Comparison of ENCODE assay signal across 9 cellular contexts in genomic region chr7:98251251-98251843, GRCh38. TPM values are rescaled to one million over a fixed set of nuclear protein-coding genes. Genes with fewer than 3 reads are reported as not detected.
A peak's percentile ranks its signal among the peaks of the same experiment; 100 is the strongest.
DNase-seq lines count a peak whose midpoint lies in the region; ATAC-seq, FAIRE-seq and TF ChIP-seq lines count a peak whose summit lies in the region.
"Had no signal": no experiment of that assay in that cellular context is flagged by ENCODE, and none has a peak within 500 bp of the region (broad histone marks: within the 10 kb centered on the region; RNA-seq: fewer than 3 reads in every experiment).

No MANE protein-coding gene starts in this region.

- BruUV-seq in GM12878 (replicated peaks; lab: Mats Ljungman, UMichigan): no TSS peak

- RAD21 ChIA-PET in GM12878 (lab: Charles Lee; ENCODE audit: unreplicated experiment): interaction anchor here (0.9 to 3.7 kb wide), 8 partner anchors 31 to 229 kb away, joined by 3 to 19 read pairs (median 8); partner anchors contain the start of gene BAIAP2L1

- peaks cover 49 to 81% (median 64%) of the 10 kb centered on the region in 10 experiments for H3K4me1 ChIP-seq in BLaER1 treated with 17β-estradiol and CSF1 and Interleukin-3, amounts not matched to agents 10 nM and 100 nM
- H3K4me1 ChIP-seq in SJSA1 (replicated peaks) (peaks cover 17% of the 10 kb centered on the region), GM12878 (ENCODE audit: control insufficient read depth, insufficient read depth, low read length) (peaks cover 10% of the 10 kb centered on the region)

- peaks cover 3 to 34% (median 20%) of the 10 kb centered on the region in 11 experiments; a peak in 19 of 22 replicates for H3K36me3 ChIP-seq in BLaER1 treated with 17β-estradiol and CSF1 and Interleukin-3, amounts not matched to agents 10 nM and 100 nM
- H3K36me3 ChIP-seq in SJSA1 (peaks cover 20% of the 10 kb centered on the region), GM12878 (ENCODE audit: control insufficient read depth in 2 of 2, insufficient read depth in 2 of 2, low read length in 1 of 2) (no peaks in the 10 kb centered on the region)

- WGBS in GM12878 (ENCODE audit: insufficient coverage, insufficient replicate concordance, low lambda C conversion rate, missing lambda C conversion rate): 3% methylated on average over 15 of the region's 15 CpGs

- peak overlapping the region; percentile 82 to 96 (median 91) for H3K4me3 ChIP-seq in BLaER1 treated with 17β-estradiol and CSF1 and Interleukin-3, amounts not matched to agents 10 nM and 100 nM
- H3K4me3 ChIP-seq in SJSA1: peak overlapping the region; percentile 84
- H3K4me3 ChIP-seq in GM12878: peak overlapping the region; percentile 83
- H3K4me3 ChIP-seq in iPS-18c (ENCODE audit: insufficient read depth, low read depth, low read length): peak overlapping the region; percentile 94

- H4K20me1 ChIP-seq in BLaER1 treated with 17β-estradiol and CSF1 and Interleukin-3, amounts not matched to agents 10 nM and 100 nM: peaks cover 0 to 24% (median 0%) of the 10 kb centered on the region in 11 experiments; a peak in 8 of 22 replicates
- no peaks in the 10 kb centered on the region for H4K20me1 ChIP-seq in GM12878 (ENCODE audit: control insufficient read depth, insufficient read depth)

- TF ChIP-seq RAD21 in GM12878 (IDR thresholded peaks at IDR 0.05; ENCODE audit: insufficient read depth, low read depth, low read length): no peak

- no peak for TF ChIP-seq EP300 in GM12878 (IDR thresholded peaks at IDR 0.05; ENCODE audit: borderline replicate concordance in 1 of 2, control insufficient read depth in 1 of 2, low read depth in 2 of 2, low read length in 2 of 2)

- FAIRE-seq in GM12878 (lab: Jason Lieb, UNC): no peak

- ATAC-seq in GM19351 (IDR thresholded peaks at IDR 0.05; ENCODE audit: unreplicated experiment) (peak; percentile 31), HG03439 (IDR thresholded peaks at IDR 0.05; ENCODE audit: unreplicated experiment) (peak; percentile 20), GM12878 (peak; percentile 52)

- H2AFZ ChIP-seq in GM12878 (ENCODE audit: control insufficient read depth, low read depth, low read length): peak overlapping the region; percentile 95

- DNase-seq in SJSA1 (ENCODE audit: low read depth in 1 of 2, low spot score in 2 of 2): no peak
- DNase-seq in GM12878 (ENCODE audit: low read depth, low spot score): no peak
- DNase-seq in stimulated activated CD4-positive, alpha-beta T cell treated with anti-CD3 and anti-CD28 coated beads, Interleukin-1b, Interleukin-23, amount 100 ng/mL, for 48 hours: peak; percentile 28
- DNase-seq in GF-D8 (lab: John Stamatoyannopoulos, UW): no peak

- H3K9ac ChIP-seq in BLaER1 treated with 17β-estradiol and CSF1 and Interleukin-3, amounts not matched to agents 10 nM and 100 nM: peak overlapping the region; percentile 68 to 85 (median 81)
- H3K9ac ChIP-seq in GM12878 (ENCODE audit: control insufficient read depth, insufficient read depth, low read length): peak overlapping the region; percentile 63

- CTCF ChIA-PET in GM12878 (lab: Yijun Ruan, JAX): interaction anchor here (0.9 to 2.1 kb wide), 9 partner anchors 48 to 227 kb away, joined by 3 to 11 read pairs (median 5); partner anchors contain the start of gene BAIAP2L1

- H3K27me3 ChIP-seq in BLaER1 treated with 17β-estradiol and CSF1 and Interleukin-3, amounts not matched to agents 10 nM and 100 nM: no peaks in the 10 kb centered on the region
- H3K27me3 ChIP-seq in SJSA1 (replicated peaks): no peaks in the 10 kb centered on the region
- no peaks in the 10 kb centered on the region for H3K27me3 ChIP-seq in GM12878 (replicated peaks in 1 of 2; ENCODE audit: control insufficient read depth in 2 of 2, insufficient read depth in 2 of 2, low read length in 1 of 2)

- peak overlapping the region; percentile 95 to 100 (median 99) for H3K4me2 ChIP-seq in BLaER1 treated with 17β-estradiol and CSF1 and Interleukin-3, amounts not matched to agents 10 nM and 100 nM
- H3K4me2 ChIP-seq in GM12878 (ENCODE audit: control insufficient read depth, insufficient read depth): peak overlapping the region; percentile 84

- H3K9me3 ChIP-seq in BLaER1 treated with 17β-estradiol and CSF1 and Interleukin-3, amounts not matched to agents 10 nM and 100 nM (replicated peaks in 1 of 11): no peaks in the 10 kb centered on the region
- H3K9me3 ChIP-seq in SJSA1 (replicated peaks): no peaks in the 10 kb centered on the region
- H3K9me3 ChIP-seq in GM12878 (replicated peaks; ENCODE audit: control insufficient read depth, insufficient read depth, low read length): no peaks in the 10 kb centered on the region
- H3K9me3 ChIP-seq in iPS-18c (ENCODE audit: control insufficient read depth, insufficient read depth, low read length): no peaks in the 10 kb centered on the region

- no peak for TF ChIP-seq POLR2A in GM12878 (IDR thresholded peaks at IDR 0.05; ENCODE audit: low read depth, low read length)

- peaks cover 10% of the 10 kb centered on the region for H3K79me2 ChIP-seq in GM12878 (ENCODE audit: control insufficient read depth, insufficient read depth, low read length)

- SMC1A ChIA-PET in GM12878 (lab: Charles Lee; ENCODE audit: uncharacterized antibody, unreplicated experiment): interaction anchor here (1.0 to 2.4 kb wide), 6 partner anchors 10 to 169 kb away, joined by 3 to 8 read pairs (median 3); partner anchors contain the start of gene BAIAP2L1

- POLR2A ChIA-PET in GM12878 (lab: Charles Lee): interaction anchor here (0.6 to 1.3 kb wide), 3 partner anchors 10 to 49 kb away, joined by 3 to 5 read pairs (median 4); no protein-coding TSS in a partner anchor

- TF ChIP-seq CTCF in GM12878 (IDR thresholded peaks at IDR 0.05 in 2 of 3, conservative IDR thresholded peaks at IDR 0.05 in 1 of 3; ENCODE audit: control insufficient read depth in 2 of 3, extremely low read depth in 1 of 3, insufficient read depth in 1 of 3, low read depth in 3 of 3, low read length in 3 of 3): no peak

- in situ Hi-C loops in GM12878 (cut with MboI): no loop called here

- intact Hi-C loops in GM12878 (cut with micrococcal nuclease; ENCODE audit: unreplicated experiment): no loop called here

- peak overlapping the region; percentile 57 to 82 (median 71) for H3K27ac ChIP-seq in BLaER1 treated with 17β-estradiol and CSF1 and Interleukin-3, amounts not matched to agents 10 nM and 100 nM
- no peak overlapping the region for H3K27ac ChIP-seq in SJSA1
- H3K27ac ChIP-seq in GM12878 (ENCODE audit: control insufficient read depth, insufficient read depth): peak overlapping the region; percentile 59

RNA-seq across cellular contexts. Expression of gene TECPR1, which starts 0.7 kb away (rescaled TPM):
- total RNA-seq in SJSA1 (2014; rRNA removed; shearing (Covaris generic)): 11.0 and 22.1 TPM in 2 replicates
- total RNA-seq in GM12878 (2013; cell fraction: nucleolus; rRNA removed): 40.3 and 47.5 TPM in 2 replicates
- total RNA-seq in GM12878 (2014; rRNA removed) (8.5 and 11.0 TPM in 2 replicates), GM12878 (2014; rRNA removed; fragmentation: Illumina TruSeq; extraction: Trizol) (3.2 and 5.5 TPM in 2 replicates), GM12878 (2021) (15.2 and 16.8 TPM in 2 replicates)
- 2.8 TPM for polyA plus RNA-seq in GM12878 (2011; ENCODE audit: low read depth)
- polyA plus RNA-seq in GM12878 (2011; rRNA removed) (1.5 and 2.5 TPM in 2 replicates), GM12878 (2014; fragmentation: Illumina TruSeq; extraction: Trizol) (2.1 and 3.2 TPM in 2 replicates), GM12878 (2014; fragmentation: Nextera tagmentation; extraction: Ambion mirVana) (under 1 TPM; 0.26 to 0.51 TPM), GM12878 (2014; rRNA removed) (8.8 and 9.1 TPM in 2 replicates), GM12878 (2016; fragmentation: Nextera tagmentation; extraction: Ambion mirVana) (1 to 10 TPM; 5.2 to 7.4 TPM)
- polyA plus RNA-seq in GM12878 (2011; cell fraction: cytosol; rRNA removed): 2.5 and 2.9 TPM in 2 replicates
- 9.1 and 24.7 TPM in 2 replicates for polyA plus RNA-seq in GM12878 (2011; cell fraction: nucleus; rRNA removed)
- 6.6 and 6.7 TPM in 2 replicates for polyA plus RNA-seq in GM12878 (2012)
- polyA minus RNA-seq in GM12878 (2011; rRNA and poly(A)+ RNA removed): 2.6 and 6.6 TPM in 2 replicates
- 1.6 and 7.4 TPM in 2 replicates for polyA minus RNA-seq in GM12878 (2011; cell fraction: cytosol; rRNA and poly(A)+ RNA removed)
- polyA minus RNA-seq in GM12878 (2011; cell fraction: nucleus; rRNA and poly(A)+ RNA removed): 7.5 and 9.1 TPM in 2 replicates

RNA-seq across cellular contexts. Expression of gene BRI3, which starts 30.1 kb away (rescaled TPM):
- total RNA-seq in SJSA1 (2014; rRNA removed; shearing (Covaris generic)): 19.3 and 30.2 TPM in 2 replicates
- total RNA-seq in GM12878 (2013; cell fraction: nucleolus; rRNA removed): 14.2 and 15.0 TPM in 2 replicates
- 22.6 and 23.2 TPM in 2 replicates for total RNA-seq in GM12878 (2014; rRNA removed)
- total RNA-seq in GM12878 (2014; rRNA removed; fragmentation: Illumina TruSeq; extraction: Trizol): 17.7 and 21.0 TPM in 2 replicates
- total RNA-seq in GM12878 (2021): 50.9 and 56.3 TPM in 2 replicates
- 26.9 TPM for polyA plus RNA-seq in GM12878 (2011; ENCODE audit: low read depth)
- 28.3 and 39.9 TPM in 2 replicates for polyA plus RNA-seq in GM12878 (2011; rRNA removed)
- polyA plus RNA-seq in GM12878 (2011; cell fraction: cytosol; rRNA removed): 40.9 and 48.1 TPM in 2 replicates
- 26.4 and 31.1 TPM in 2 replicates for polyA plus RNA-seq in GM12878 (2011; cell fraction: nucleus; rRNA removed)
- 47.7 and 73.7 TPM in 2 replicates for polyA plus RNA-seq in GM12878 (2012)
- 9.9 and 15.9 TPM in 2 replicates for polyA plus RNA-seq in GM12878 (2014; fragmentation: Illumina TruSeq; extraction: Trizol)
- 10 to 100 TPM in 1 of 2 experiments, 1 to 10 TPM in 1; 4.5 to 22.1 TPM for polyA plus RNA-seq in GM12878 (2014; fragmentation: Nextera tagmentation; extraction: Ambion mirVana)
- polyA plus RNA-seq in GM12878 (2014; rRNA removed): 38.4 and 38.5 TPM in 2 replicates
- 10 to 100 TPM in 1 of 2 experiments, 1 to 10 TPM in 1; 6.4 to 12.9 TPM for polyA plus RNA-seq in GM12878 (2016; fragmentation: Nextera tagmentation; extraction: Ambion mirVana)
- 18.6 and 27.7 TPM in 2 replicates for polyA minus RNA-seq in GM12878 (2011; rRNA and poly(A)+ RNA removed)
- polyA minus RNA-seq in GM12878 (2011; cell fraction: cytosol; rRNA and poly(A)+ RNA removed): 18.7 and 23.3 TPM in 2 replicates
- polyA minus RNA-seq in GM12878 (2011; cell fraction: nucleus; rRNA and poly(A)+ RNA removed): 13.7 and 24.1 TPM in 2 replicates

RNA-seq across cellular contexts. Expression of gene BHLHA15, which starts 40.1 kb away (rescaled TPM):
- not detected in 2 replicates for total RNA-seq in SJSA1 (2014; rRNA removed; shearing (Covaris generic))
- total RNA-seq in GM12878 (2013; cell fraction: nucleolus; rRNA removed): not detected in 2 replicates
- total RNA-seq in GM12878 (2014; rRNA removed): 4.2 and 5.3 TPM in 2 replicates
- 0.37 and 0.54 TPM in 2 replicates for total RNA-seq in GM12878 (2014; rRNA removed; fragmentation: Illumina TruSeq; extraction: Trizol)
- total RNA-seq in GM12878 (2021): 2.4 and 3.0 TPM in 2 replicates
- polyA plus RNA-seq in GM12878 (2011; ENCODE audit: low read depth): 2.1 TPM
- not detected in 2 replicates for polyA plus RNA-seq in GM12878 (2011; rRNA removed)
- not detected in 2 replicates for polyA plus RNA-seq in GM12878 (2011; cell fraction: cytosol; rRNA removed)
- polyA plus RNA-seq in GM12878 (2011; cell fraction: nucleus; rRNA removed): not detected in 2 replicates
- 4.3 and 6.3 TPM in 2 replicates for polyA plus RNA-seq in GM12878 (2012)
- not detected in 2 replicates for polyA plus RNA-seq in GM12878 (2014; fragmentation: Illumina TruSeq; extraction: Trizol)
- polyA plus RNA-seq in GM12878 (2014; fragmentation: Nextera tagmentation; extraction: Ambion mirVana): not detected
- polyA plus RNA-seq in GM12878 (2014; rRNA removed): 1.9 and 4.9 TPM in 2 replicates
- polyA plus RNA-seq in GM12878 (2016; fragmentation: Nextera tagmentation; extraction: Ambion mirVana): 1 to 10 TPM; 2.0 to 2.9 TPM
- polyA minus RNA-seq in GM12878 (2011; rRNA and poly(A)+ RNA removed): not detected in 2 replicates
- polyA minus RNA-seq in GM12878 (2011; cell fraction: cytosol; rRNA and poly(A)+ RNA removed): not detected in 2 replicates
- polyA minus RNA-seq in GM12878 (2011; cell fraction: nucleus; rRNA and poly(A)+ RNA removed): not detected in 2 replicates
- total RNA-seq: HT1080 had no signal
